Comparison of ENCODE assay signal across 8 cellular contexts in genomic region chr12:124767075-124767821, GRCh38.
A peak's percentile ranks its signal among the peaks of the same experiment; 100 is the strongest.
DNase-seq lines count a peak whose midpoint lies in the region; ATAC-seq and TF ChIP-seq lines count a peak whose summit lies in the region.

No MANE protein-coding gene starts in this region.

- no peak overlapping the region for H3K27ac Mint-ChIP-seq in endothelial cell (ENCODE audit: unreplicated experiment)

- ATAC-seq in GM18909 (IDR thresholded peaks at IDR 0.05; ENCODE audit: poor library complexity, unreplicated experiment): peak; percentile 67
- ATAC-seq in HG03342 (IDR thresholded peaks at IDR 0.05; ENCODE audit: unreplicated experiment): peak; percentile 73

- H3K4me3 ChIP-seq in BJ (ENCODE audit: low read depth, low read length): no peak overlapping the region

- DNase-seq in BJ (ENCODE audit: low read depth): no peak
- DNase-seq in NCI-H774 (lab: John Stamatoyannopoulos, UW): peak; percentile 52
- DNase-seq in activated CD8-positive, alpha-beta memory T cell treated with anti-CD3 and anti-CD28 coated beads for 4 hours (ENCODE audit: low read depth in 2 of 2): peak; percentile 63 to 67
- peak; percentile 88 for DNase-seq in endothelial cell (ENCODE audit: low spot score)
- DNase-seq in myocyte (ENCODE audit: low read depth): peak; percentile 80
- DNase-seq in stimulated activated CD8-positive, alpha-beta memory T cell treated with anti-CD3 and anti-CD28 coated beads, Interleukin-7, amount 100 ng/mL, for 4 hours (ENCODE audit: low read depth in 2 of 2): peak; percentile 58 to 66

- H3K36me3 ChIP-seq in BJ (ENCODE audit: control insufficient read depth, insufficient read depth, low read length): no peaks in the 10 kb centered on the region

- CTCF ChIA-PET in BJ (lab: Yijun Ruan, JAX): interaction anchor here (0.6 to 4.4 kb wide), 32 partner anchors 11 to 737 kb away, joined by 3 to 29 read pairs (median 4); partner anchors contain the start of gene NCOR2

- H3K27me3 ChIP-seq in BJ (ENCODE audit: control insufficient read depth, insufficient read depth, low read length): no peaks in the 10 kb centered on the region; the same call in 1 of the 2 replicates

- H3K27me3 Mint-ChIP-seq in endothelial cell (ENCODE audit: unreplicated experiment): peaks cover 6% of the 10 kb centered on the region

- H3K9me3 Mint-ChIP-seq in endothelial cell (ENCODE audit: unreplicated experiment): no peaks in the 10 kb centered on the region

- H3K36me3 Mint-ChIP-seq in endothelial cell (ENCODE audit: low read depth, unreplicated experiment): no peaks in the 10 kb centered on the region

- TF ChIP-seq CTCF in BJ (IDR thresholded peaks at IDR 0.05; ENCODE audit: insufficient read depth, low read depth, low read length) (peak; percentile 98), endothelial cell (IDR thresholded peaks at IDR 0.05; ENCODE audit: unreplicated experiment) (peak; percentile 100)

- POLR2A ChIA-PET in BJ (lab: Charles Lee): no interaction called here

- peaks cover 2% of the 10 kb centered on the region for H3K4me1 Mint-ChIP-seq in endothelial cell (ENCODE audit: unreplicated experiment)

- H3K4me3 Mint-ChIP-seq in endothelial cell (ENCODE audit: unreplicated experiment): no peak overlapping the region
